In the genomic region with DNA sequence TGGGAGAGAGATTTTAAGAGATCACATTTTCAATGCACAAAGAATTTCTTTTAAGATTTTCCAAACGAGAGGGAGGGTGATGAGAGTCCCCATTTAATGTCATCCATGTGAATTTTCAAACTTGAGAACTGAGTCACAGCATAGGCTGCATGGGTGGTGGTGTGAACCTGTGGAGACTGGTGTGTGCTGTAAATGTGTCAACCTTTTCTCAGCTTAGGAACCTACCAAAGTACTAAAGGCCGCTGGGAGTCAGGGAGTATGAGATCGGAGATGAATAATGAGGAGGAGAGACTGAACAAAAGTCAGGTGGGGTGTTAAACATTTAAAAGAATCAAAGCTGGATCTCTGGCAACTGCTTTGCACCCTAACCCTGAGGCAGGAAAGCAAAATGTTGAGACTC, we compare ENCODE assay signal across 2 cellular contexts.
TF ChIP-seq lines count a peak whose summit lies in the region.

No MANE protein-coding gene starts in this region.

TF ChIP-seq in A549, 52 proteins besides CTCF, POLR2A, EP300 and RAD21 (continued from another document):
- TF ChIP-seq, protein P1, sequence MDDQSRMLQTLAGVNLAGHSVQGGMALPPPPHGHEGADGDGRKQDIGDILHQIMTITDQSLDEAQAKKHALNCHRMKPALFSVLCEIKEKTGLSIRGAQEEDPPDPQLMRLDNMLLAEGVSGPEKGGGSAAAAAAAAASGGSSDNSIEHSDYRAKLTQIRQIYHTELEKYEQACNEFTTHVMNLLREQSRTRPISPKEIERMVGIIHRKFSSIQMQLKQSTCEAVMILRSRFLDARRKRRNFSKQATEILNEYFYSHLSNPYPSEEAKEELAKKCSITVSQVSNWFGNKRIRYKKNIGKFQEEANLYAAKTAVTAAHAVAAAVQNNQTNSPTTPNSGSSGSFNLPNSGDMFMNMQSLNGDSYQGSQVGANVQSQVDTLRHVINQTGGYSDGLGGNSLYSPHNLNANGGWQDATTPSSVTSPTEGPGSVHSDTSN (IDR thresholded peaks at IDR 0.05), result no peak
- peak; percentile 12 to 71; a peak in 3 of 5 replicates for TF ChIP-seq JUN (IDR thresholded peaks at IDR 0.05)
- no peak for TF ChIP-seq ZSCAN20 (CRISPR knock-in tag; IDR thresholded peaks at IDR 0.05)
- TF ChIP-seq FOSB (CRISPR knock-in tag; IDR thresholded peaks at IDR 0.05), result 0 out of 2 replicates have a peak, but pooled peaks have one; percentile 14
- no peak for TF ChIP-seq CBX8 (IDR thresholded peaks at IDR 0.05)

TF ChIP-seq in liver, 16 proteins besides CTCF, POLR2A, EP300 and RAD21:
- TF ChIP-seq, protein P2, sequence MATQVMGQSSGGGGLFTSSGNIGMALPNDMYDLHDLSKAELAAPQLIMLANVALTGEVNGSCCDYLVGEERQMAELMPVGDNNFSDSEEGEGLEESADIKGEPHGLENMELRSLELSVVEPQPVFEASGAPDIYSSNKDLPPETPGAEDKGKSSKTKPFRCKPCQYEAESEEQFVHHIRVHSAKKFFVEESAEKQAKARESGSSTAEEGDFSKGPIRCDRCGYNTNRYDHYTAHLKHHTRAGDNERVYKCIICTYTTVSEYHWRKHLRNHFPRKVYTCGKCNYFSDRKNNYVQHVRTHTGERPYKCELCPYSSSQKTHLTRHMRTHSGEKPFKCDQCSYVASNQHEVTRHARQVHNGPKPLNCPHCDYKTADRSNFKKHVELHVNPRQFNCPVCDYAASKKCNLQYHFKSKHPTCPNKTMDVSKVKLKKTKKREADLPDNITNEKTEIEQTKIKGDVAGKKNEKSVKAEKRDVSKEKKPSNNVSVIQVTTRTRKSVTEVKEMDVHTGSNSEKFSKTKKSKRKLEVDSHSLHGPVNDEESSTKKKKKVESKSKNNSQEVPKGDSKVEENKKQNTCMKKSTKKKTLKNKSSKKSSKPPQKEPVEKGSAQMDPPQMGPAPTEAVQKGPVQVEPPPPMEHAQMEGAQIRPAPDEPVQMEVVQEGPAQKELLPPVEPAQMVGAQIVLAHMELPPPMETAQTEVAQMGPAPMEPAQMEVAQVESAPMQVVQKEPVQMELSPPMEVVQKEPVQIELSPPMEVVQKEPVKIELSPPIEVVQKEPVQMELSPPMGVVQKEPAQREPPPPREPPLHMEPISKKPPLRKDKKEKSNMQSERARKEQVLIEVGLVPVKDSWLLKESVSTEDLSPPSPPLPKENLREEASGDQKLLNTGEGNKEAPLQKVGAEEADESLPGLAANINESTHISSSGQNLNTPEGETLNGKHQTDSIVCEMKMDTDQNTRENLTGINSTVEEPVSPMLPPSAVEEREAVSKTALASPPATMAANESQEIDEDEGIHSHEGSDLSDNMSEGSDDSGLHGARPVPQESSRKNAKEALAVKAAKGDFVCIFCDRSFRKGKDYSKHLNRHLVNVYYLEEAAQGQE (IDR thresholded peaks at IDR 0.05), result no peak
- TF ChIP-seq, protein P3, sequence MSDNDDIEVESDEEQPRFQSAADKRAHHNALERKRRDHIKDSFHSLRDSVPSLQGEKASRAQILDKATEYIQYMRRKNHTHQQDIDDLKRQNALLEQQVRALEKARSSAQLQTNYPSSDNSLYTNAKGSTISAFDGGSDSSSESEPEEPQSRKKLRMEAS (IDR thresholded peaks at IDR 0.05), result no peak
- TF ChIP-seq, protein P4, sequence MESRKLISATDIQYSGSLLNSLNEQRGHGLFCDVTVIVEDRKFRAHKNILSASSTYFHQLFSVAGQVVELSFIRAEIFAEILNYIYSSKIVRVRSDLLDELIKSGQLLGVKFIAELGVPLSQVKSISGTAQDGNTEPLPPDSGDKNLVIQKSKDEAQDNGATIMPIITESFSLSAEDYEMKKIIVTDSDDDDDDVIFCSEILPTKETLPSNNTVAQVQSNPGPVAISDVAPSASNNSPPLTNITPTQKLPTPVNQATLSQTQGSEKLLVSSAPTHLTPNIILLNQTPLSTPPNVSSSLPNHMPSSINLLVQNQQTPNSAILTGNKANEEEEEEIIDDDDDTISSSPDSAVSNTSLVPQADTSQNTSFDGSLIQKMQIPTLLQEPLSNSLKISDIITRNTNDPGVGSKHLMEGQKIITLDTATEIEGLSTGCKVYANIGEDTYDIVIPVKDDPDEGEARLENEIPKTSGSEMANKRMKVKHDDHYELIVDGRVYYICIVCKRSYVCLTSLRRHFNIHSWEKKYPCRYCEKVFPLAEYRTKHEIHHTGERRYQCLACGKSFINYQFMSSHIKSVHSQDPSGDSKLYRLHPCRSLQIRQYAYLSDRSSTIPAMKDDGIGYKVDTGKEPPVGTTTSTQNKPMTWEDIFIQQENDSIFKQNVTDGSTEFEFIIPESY (IDR thresholded peaks at IDR 0.05), result no peak
- TF ChIP-seq TAF1 (conservative IDR thresholded peaks at IDR 0.05), result no peak
TF ChIP-seq in liver: peak in this region for 0.
